ENCODE assay signal across 15 cellular contexts in the genomic region with DNA sequence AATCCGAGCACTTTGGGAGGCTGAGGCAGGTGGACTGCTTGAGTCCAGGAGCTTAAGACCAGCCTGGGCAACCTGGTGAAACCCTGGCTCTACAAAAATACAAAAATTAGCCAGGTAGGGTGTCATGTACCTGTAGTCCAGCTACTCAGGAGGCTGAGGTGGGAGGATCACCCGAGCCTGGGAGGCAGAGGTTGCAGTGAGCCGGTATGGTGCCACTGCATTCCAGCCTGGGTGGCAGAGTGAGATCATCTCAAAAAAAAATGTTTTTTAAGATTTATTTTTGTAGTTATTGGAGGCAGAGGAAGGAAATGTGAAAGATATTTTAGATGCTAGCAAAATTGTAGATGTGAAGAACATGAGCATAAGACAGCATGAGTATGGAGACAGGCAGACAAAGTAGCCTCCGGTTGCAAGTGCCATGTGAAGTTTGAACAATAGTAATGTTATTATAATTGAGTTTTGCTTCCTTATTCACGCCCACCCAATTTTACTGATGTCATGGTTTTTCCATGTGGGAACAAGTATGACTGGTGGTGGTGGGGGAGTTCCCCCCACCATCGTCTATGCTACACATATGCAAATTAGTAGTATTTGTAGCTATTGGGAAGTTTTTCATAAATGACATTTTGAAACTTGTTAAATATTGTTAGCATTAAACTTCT. TPM values are rescaled to one million over a fixed set of nuclear protein-coding genes. Genes with fewer than 3 reads are reported as not detected.
DNase-seq lines count a peak whose midpoint lies in the region; ATAC-seq, FAIRE-seq and TF ChIP-seq lines count a peak whose summit lies in the region.
"Had no signal": no experiment of that assay in that cellular context is flagged by ENCODE, and none has a peak within 500 bp of the region (broad histone marks: within the 10 kb centered on the region; RNA-seq: fewer than 3 reads in every experiment).

No MANE protein-coding gene starts in this region.

- H3K9me3 ChIP-seq in neutrophil: no peaks in the 10 kb centered on the region

- H3K4me3 Mint-ChIP-seq in T-cell: no peak overlapping the region

- H3K27me3 Mint-ChIP-seq in T-cell: no peaks in the 10 kb centered on the region

- peak; percentile 74 for ATAC-seq in GM19463 (IDR thresholded peaks at IDR 0.05; ENCODE audit: unreplicated experiment)
- peak in 1 of 4 experiments; percentile 23 for ATAC-seq in T-cell (replicated peaks in 1 of 4)
- ATAC-seq in HG02840 (IDR thresholded peaks at IDR 0.05; ENCODE audit: low FRiP score, unreplicated experiment): no peak
- ATAC-seq: esophagus mucosa had no signal

- no peaks in the 10 kb centered on the region for H3K9me3 Mint-ChIP-seq in T-cell

- TF ChIP-seq CTCF in neutrophil (IDR thresholded peaks at IDR 0.05): no peak

- H3K27ac Mint-ChIP-seq in T-cell: peak overlapping the region; percentile 36 to 41

- CTCF ChIA-PET in T-cell (lab: Charles Lee): no interaction called here

- FAIRE-seq in GM12891 (lab: Jason Lieb, UNC): peak; percentile 40
- FAIRE-seq: RCC 7860 had no signal

- no peaks in the 10 kb centered on the region for H3K4me1 ChIP-seq in neutrophil (ENCODE audit: control insufficient read depth in 1 of 2, insufficient read depth in 1 of 2, low read depth in 1 of 2, low read length in 1 of 2)

- H3K36me3 ChIP-seq in neutrophil: peaks cover 88% of the 10 kb centered on the region

- H3K4me3 ChIP-seq in neutrophil (ENCODE audit: low read depth in 1 of 2, low read length in 1 of 2): no peak overlapping the region
- H3K4me3 ChIP-seq: lung, smooth muscle cell had no signal

- peaks cover 50% of the 10 kb centered on the region for H3K36me3 Mint-ChIP-seq in T-cell

- H3K27me3 ChIP-seq in neutrophil: no peaks in the 10 kb centered on the region

- peak; percentile 31; the same call in 1 of the 2 replicates for TF ChIP-seq POLR2A in GM12891 (IDR thresholded peaks at IDR 0.05; ENCODE audit: low read depth, low read length)

- DNase-seq in GM12891 (ENCODE audit: insufficient read length, low spot score): no peak
- no peak for DNase-seq in T-cell
- no peak for DNase-seq in GM03348 (ENCODE audit: low spot score)
- DNase-seq in NCI-H2171 treated with DMSO at 0.1 percent for 48 hours (lab: John Stamatoyannopoulos, UW): no peak
- DNase-seq in NCI-H1105 treated with DMSO at 0.1 percent for 48 hours (lab: John Stamatoyannopoulos, UW): no peak
- DNase-seq: activated gamma-delta T cell treated with Interleukin-2 at 50 U/mL for 16 hours, DMS79, HCEC 1CT had no signal

- POLR2A ChIA-PET in T-cell (lab: Charles Lee): interaction anchor here (0.6 to 1.0 kb wide), 3 partner anchors 12 to 128 kb away, joined by 3 to 4 read pairs (median 3); no protein-coding TSS in a partner anchor

- peaks cover 16 to 22% (median 21%) of the 10 kb centered on the region in 3 donors for H3K4me1 Mint-ChIP-seq in T-cell

- H3K27ac ChIP-seq in neutrophil: peak overlapping the region; percentile 27

TF ChIP-seq in GM12891, 5 proteins besides CTCF, POLR2A, EP300 and RAD21:
- TF ChIP-seq PAX5 (IDR thresholded peaks at IDR 0.05; ENCODE audit: insufficient read depth, low read length, severe bottlenecking) (no peak), SPI1 (IDR thresholded peaks at IDR 0.05; ENCODE audit: low read depth, low read length) (no peak), POU2F2 (IDR thresholded peaks at IDR 0.05; ENCODE audit: low read depth, low read length) (peak; percentile 95; the same call in 1 of the 2 replicates), TAF1 (IDR thresholded peaks at IDR 0.05; ENCODE audit: low read depth, low read length) (no peak), POLR2AphosphoS5 (IDR thresholded peaks at IDR 0.05; ENCODE audit: low read depth, low read length) (peak; percentile 70)
TF ChIP-seq in GM12891: peak in this region for 2.

RNA-seq across cellular contexts. Expression of gene REL, which starts 18.0 kb away (rescaled TPM):
- 9.3 TPM for polyA plus RNA-seq in GM12891 (2012; ENCODE audit: low read depth, missing spikeins)
- 10 to 100 TPM; 19.9 to 69.9 (median 25.1) TPM for total RNA-seq in T-cell
